In the genomic region with DNA sequence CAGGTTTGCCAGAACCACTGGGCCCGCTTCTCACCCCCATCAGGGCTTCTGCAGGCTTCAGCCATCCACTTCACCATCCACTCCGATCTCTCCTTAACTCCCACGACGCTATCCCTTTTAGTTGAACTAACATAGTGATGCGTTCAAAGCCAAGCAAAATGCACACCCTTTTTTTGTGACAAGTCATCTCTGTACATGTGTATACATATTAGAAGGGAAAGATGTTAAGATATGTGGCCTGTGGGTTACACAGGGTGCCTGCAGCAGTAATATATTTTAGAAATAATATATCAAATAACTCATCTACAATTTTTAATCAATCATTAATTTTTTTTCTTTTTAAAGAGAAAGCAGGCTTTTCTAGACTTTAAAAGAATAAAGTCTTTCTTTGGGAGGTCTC, we compare ENCODE assay signal across 23 cellular contexts.
"Had no signal": no experiment of that assay in that cellular context is flagged by ENCODE, and none has a peak within 500 bp of the region (broad histone marks: within the 10 kb centered on the region; RNA-seq: fewer than 3 reads in every experiment).

No MANE protein-coding gene starts in this region.

- H3K4me1 Mint-ChIP-seq: endodermal cell had no signal

- H3K4me1 ChIP-seq: colonic mucosa, esophagus squamous epithelium, gastrocnemius medialis, heart right ventricle, left lung, lower lobe of right lung had no signal

- H3K4me3 Mint-ChIP-seq: dendritic cell treated with granulocyte-macrophage colony-stimulating factor and Interleukin-4, amounts not matched to agents 40 ng/mL and 50 ng/mL, for 4 days; effector memory CD8-positive, alpha-beta T cell; endodermal cell had no signal

- H3K27me3 Mint-ChIP-seq: dendritic cell treated with granulocyte-macrophage colony-stimulating factor and Interleukin-4, amounts not matched to agents 40 ng/mL and 50 ng/mL, for 4 days had no signal

- DNase-seq: colonic mucosa; cortex of kidney; effector CD8-positive, alpha-beta T cell; effector memory CD8-positive, alpha-beta T cell; endodermal cell; erythroblast; esophagus squamous epithelium; foreskin fibroblast; foreskin melanocyte; gastrocnemius medialis; glutamatergic neuron; head of caudate nucleus; heart right ventricle; hippocampal formation; left cardiac atrium; left ventricle myocardium superior; lower lobe of right lung; mesendoderm; midbrain had no signal

- H3K27ac ChIP-seq: colonic mucosa, epithelial cell of prostate, esophagus squamous epithelium, gastrocnemius medialis, heart right ventricle, left lung, lower lobe of right lung had no signal

- H3K36me3 ChIP-seq: colonic mucosa, esophagus squamous epithelium, gastrocnemius medialis, heart right ventricle, left lung, lower lobe of right lung had no signal

- H3K9me3 ChIP-seq: colonic mucosa, esophagus squamous epithelium, gastrocnemius medialis, left lung, lower lobe of right lung had no signal

- H3K4me3 ChIP-seq: colonic mucosa, esophagus squamous epithelium, gastrocnemius medialis, heart right ventricle, left lung, lower lobe of right lung had no signal

- H3K27me3 ChIP-seq: colonic mucosa, esophagus squamous epithelium, gastrocnemius medialis, left lung had no signal

- H3K27ac Mint-ChIP-seq: dendritic cell treated with granulocyte-macrophage colony-stimulating factor and Interleukin-4, amounts not matched to agents 40 ng/mL and 50 ng/mL, for 4 days; endodermal cell had no signal

- ATAC-seq: effector memory CD8-positive, alpha-beta T cell; esophagus mucosa; gastrocnemius medialis; heart right ventricle; left cardiac atrium; left lung; left ventricle myocardium superior; lower lobe of right lung had no signal
